Comparison of ENCODE assay signal across 11 cellular contexts in the genomic region with DNA sequence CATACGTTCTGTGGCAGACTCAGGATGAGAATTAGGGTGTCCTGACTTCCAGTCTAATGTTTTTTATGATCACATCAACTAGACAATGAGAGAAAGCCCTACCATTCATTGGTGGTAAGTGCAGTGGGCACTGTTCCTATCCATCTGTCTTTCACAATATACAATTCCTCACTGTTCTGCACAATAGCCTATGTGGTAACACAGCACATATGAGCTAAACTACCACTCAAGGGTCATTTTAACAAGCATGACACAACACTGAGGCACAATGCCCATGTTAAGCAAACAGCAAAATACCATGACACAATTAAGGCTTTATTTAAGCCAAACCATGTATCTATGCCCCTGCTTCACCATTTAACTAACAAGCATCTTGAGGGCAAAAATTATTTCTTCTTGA. TPM values are rescaled to one million over a fixed set of nuclear protein-coding genes. Genes with fewer than 3 reads are reported as not detected.
DNase-seq lines count a peak whose midpoint lies in the region; ATAC-seq and TF ChIP-seq lines count a peak whose summit lies in the region.
"Had no signal": no experiment of that assay in that cellular context is flagged by ENCODE, and none has a peak within 500 bp of the region (broad histone marks: within the 10 kb centered on the region; RNA-seq: fewer than 3 reads in every experiment).

No MANE protein-coding gene starts in this region.

- no peaks in the 10 kb centered on the region for H3K9me3 Mint-ChIP-seq in MCF 10A (ENCODE audit: unreplicated experiment)

- H3K27me3 ChIP-seq in breast epithelium (no peaks in the 10 kb centered on the region), upper lobe of left lung (no peaks in the 10 kb centered on the region)
- H3K27me3 ChIP-seq: cardiac muscle cell had no signal

- H3K4me3 ChIP-seq in breast epithelium (no peak overlapping the region), upper lobe of left lung (no peak overlapping the region)
- H3K4me3 ChIP-seq: cardiac muscle cell had no signal

- ATAC-seq in left lobe of liver (peak; percentile 75), upper lobe of left lung (ENCODE audit: low FRiP score in 2 of 2) (peak; percentile 55 to 69), HG02885 (IDR thresholded peaks at IDR 0.05; ENCODE audit: poor library complexity, unreplicated experiment) (no peak)
- ATAC-seq: activated CD8-positive, alpha-beta memory T cell treated with anti-CD3 and anti-CD28 coated beads, Interleukin-2, amount 10 ng/mL, durations not matched to agents 7 days and 5 days had no signal

- no peak for TF ChIP-seq POLR2A in breast epithelium (IDR thresholded peaks at IDR 0.05)
- TF ChIP-seq POLR2A in upper lobe of left lung (IDR thresholded peaks at IDR 0.05), result no peak

- no peaks in the 10 kb centered on the region for H3K36me3 Mint-ChIP-seq in MCF 10A (ENCODE audit: insufficient read depth, unreplicated experiment)

- H3K36me3 ChIP-seq in breast epithelium (no peaks in the 10 kb centered on the region), upper lobe of left lung (no peaks in the 10 kb centered on the region)
- H3K36me3 ChIP-seq: cardiac muscle cell had no signal

- H3K9me3 ChIP-seq in breast epithelium (no peaks in the 10 kb centered on the region), upper lobe of left lung (no peaks in the 10 kb centered on the region)

- H3K27ac ChIP-seq in breast epithelium, result no peak overlapping the region
- peak overlapping the region; percentile 83 for H3K27ac ChIP-seq in caudate nucleus (ENCODE audit: low read depth, low read length)
- no peak overlapping the region for H3K27ac ChIP-seq in upper lobe of left lung
- H3K27ac ChIP-seq: cardiac muscle cell had no signal

- WGBS in upper lobe of left lung, 2 donors, result 59 to 83% methylated on average over 1 of the region's 1 CpG

- peak in 1 of 4 donors; percentile 35 for TF ChIP-seq EP300 in upper lobe of left lung (IDR thresholded peaks at IDR 0.05)

- H3K27me3 Mint-ChIP-seq in MCF 10A (ENCODE audit: insufficient read depth, unreplicated experiment), result no peaks in the 10 kb centered on the region
- H3K27me3 Mint-ChIP-seq: activated CD8-positive, alpha-beta memory T cell treated with anti-CD3 and anti-CD28 coated beads, Interleukin-2, amount 10 ng/mL, durations not matched to agents 7 days and 5 days had no signal

- no peak overlapping the region for H3K27ac Mint-ChIP-seq in MCF 10A (ENCODE audit: low read depth, unreplicated experiment)
- H3K27ac Mint-ChIP-seq: activated CD8-positive, alpha-beta memory T cell treated with anti-CD3 and anti-CD28 coated beads, Interleukin-2, amount 10 ng/mL, durations not matched to agents 7 days and 5 days had no signal

- BruUV-seq in MCF 10A (replicated peaks; lab: Mats Ljungman, UMichigan), result no TSS peak

- H3K4me1 Mint-ChIP-seq in MCF 10A (ENCODE audit: insufficient read depth, unreplicated experiment), result peaks cover 23% of the 10 kb centered on the region

- TF ChIP-seq CTCF in MCF 10A (IDR thresholded peaks at IDR 0.05; ENCODE audit: unreplicated experiment) (no peak), breast epithelium (IDR thresholded peaks at IDR 0.05) (no peak), upper lobe of left lung (IDR thresholded peaks at IDR 0.05) (no peak)

- intact Hi-C loops in MCF 10A (cut with micrococcal nuclease), result no loop called here
- intact Hi-C loops in breast epithelium (cut with DNase I; ENCODE audit: low total_unique reads), result no loop called here

- no peak overlapping the region for H3K4me3 Mint-ChIP-seq in MCF 10A (ENCODE audit: unreplicated experiment)
- H3K4me3 Mint-ChIP-seq: activated CD8-positive, alpha-beta memory T cell treated with anti-CD3 and anti-CD28 coated beads, Interleukin-2, amount 10 ng/mL, durations not matched to agents 7 days and 5 days had no signal

- H3K4me1 ChIP-seq in breast epithelium, result no peaks in the 10 kb centered on the region
- H3K4me1 ChIP-seq in upper lobe of left lung, result peaks cover 15 to 34% (median 22%) of the 10 kb centered on the region in 4 donors

- POLR2A ChIA-PET in MCF 10A (lab: Yijun Ruan, JAX), result interaction anchor here (0.7 to 2.7 kb wide), 10 partner anchors 12 to 262 kb away, joined by 3 to 19 read pairs (median 4); a partner anchor contains a TSS

- CTCF ChIA-PET in MCF 10A (lab: Yijun Ruan, JAX), result interaction anchor here (0.6 to 1.1 kb wide), 3 partner anchors 8 to 53 kb away, joined by 3 read pairs; no protein-coding TSS in a partner anchor

- DNase-seq in MCF 10A (ENCODE audit: unreplicated experiment) (peak; percentile 84), breast epithelium (ENCODE audit: low spot score in 2 of 2) (no peak), caudate nucleus (lab: John Stamatoyannopoulos, UW) (peak in 27 of 61 donors; percentile 16 to 80 (median 45)), left lobe of liver (ENCODE audit: low spot score) (peak; percentile 59), upper lobe of left lung (peak in 1 of 2 donors; percentile 26), amniotic stem cell (lab: John Stamatoyannopoulos, UW) (no peak), islet precursor cell (no peak)
- DNase-seq: activated CD8-positive, alpha-beta memory T cell treated with anti-CD3 and anti-CD28 coated beads, Interleukin-2, amount 10 ng/mL, durations not matched to agents 7 days and 5 days; NCI-H446 had no signal

RNA-seq across cellular contexts. Expression of a gene that starts 52.3 kb away (rescaled TPM):
- total RNA-seq in MCF 10A (2022) (33.3 and 36.5 TPM in 2 replicates), breast epithelium (100 to 1,000 TPM in 1 of 3 donors, 10 to 100 TPM in 2; 26.9 to 110 (median 57.0) TPM), left lobe of liver (27.1 TPM), upper lobe of left lung (100 to 1,000 TPM in 1 of 6 donors, 10 to 100 TPM in 5; 26.9 to 115 (median 43.7) TPM)

Comparison
In these comparisons a context has a peak if more than half of its experiments do, and no peak if none do; other contexts are left out.
1. DNase-seq: peak in MCF 10A (single experiment) and left lobe of liver (single experiment); none in breast epithelium (0 of 2), amniotic stem cell (single experiment) and islet precursor cell (single experiment).